In the genomic region with DNA sequence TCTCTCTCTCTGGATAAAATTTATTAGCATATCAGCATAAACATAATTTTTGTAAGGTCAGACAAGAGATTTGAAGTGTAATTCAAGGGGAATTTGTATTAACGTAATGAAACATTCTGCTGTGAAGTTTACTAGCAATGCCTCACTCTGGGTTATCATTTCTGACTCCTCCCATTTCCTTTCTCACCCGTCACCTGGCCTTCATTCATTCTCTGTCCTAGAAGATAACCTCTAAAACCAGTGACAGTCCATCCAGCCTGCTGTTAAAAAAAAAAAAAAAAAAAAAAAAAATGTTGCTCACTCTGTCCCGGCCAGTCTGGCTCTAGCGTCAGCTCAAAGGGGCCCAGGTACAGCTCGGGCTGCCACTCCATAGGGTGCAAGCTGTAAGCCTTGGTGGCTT, we compare ENCODE assay signal across 9 cellular contexts. TPM values are rescaled to one million over a fixed set of nuclear protein-coding genes. Genes with fewer than 3 reads are reported as not detected.
DNase-seq lines count a peak whose midpoint lies in the region; ATAC-seq and TF ChIP-seq lines count a peak whose summit lies in the region.
"Had no signal": no experiment of that assay in that cellular context is flagged by ENCODE, and none has a peak within 500 bp of the region (broad histone marks: within the 10 kb centered on the region; RNA-seq: fewer than 3 reads in every experiment).

No MANE protein-coding gene starts in this region.

- peak in 2 of 4 donors; percentile 38 to 46 for ATAC-seq in heart left ventricle
- no peak for ATAC-seq in left ventricle myocardium superior
- ATAC-seq in HG03108 (IDR thresholded peaks at IDR 0.05; ENCODE audit: unreplicated experiment), result peak; percentile 45
- no peak for ATAC-seq in aorta (ENCODE audit: low FRiP score)

- TF ChIP-seq CTCF in heart left ventricle (IDR thresholded peaks at IDR 0.05) (no peak), adrenal gland (IDR thresholded peaks at IDR 0.05) (no peak)

- H3K9me3 ChIP-seq in heart left ventricle (no peaks in the 10 kb centered on the region), adrenal gland (replicated peaks in 1 of 3) (no peaks in the 10 kb centered on the region), aorta (ENCODE audit: control insufficient read depth, low read length) (no peaks in the 10 kb centered on the region)

- WGBS in heart left ventricle, 4 donors, result 52 to 72% (median 59%) methylated on average over 5 of the region's 5 CpGs
- 36 to 82% (median 48%) methylated on average over 5 of the region's 5 CpGs for WGBS in adrenal gland, 4 donors
- 71 to 80% methylated on average over 5 of the region's 5 CpGs for WGBS in aorta, 2 donors

- peak overlapping the region in 1 of 12 donors; percentile 15 for H3K4me3 ChIP-seq in heart left ventricle
- H3K4me3 ChIP-seq in adrenal gland, result no peak overlapping the region
- no peak overlapping the region for H3K4me3 ChIP-seq in rectal smooth muscle tissue (ENCODE audit: low read length)
- H3K4me3 ChIP-seq in aorta (ENCODE audit: low read length in 2 of 2), result no peak overlapping the region

- no peaks in the 10 kb centered on the region for H3K27me3 ChIP-seq in heart left ventricle
- H3K27me3 ChIP-seq in adrenal gland, result no peaks in the 10 kb centered on the region
- H3K27me3 ChIP-seq in rectal smooth muscle tissue (ENCODE audit: control insufficient read depth, insufficient read depth, low read length), result no peaks in the 10 kb centered on the region
- H3K27me3 ChIP-seq in aorta (ENCODE audit: control insufficient read depth in 1 of 2, insufficient read depth in 2 of 2, low read length in 1 of 2), result no peaks in the 10 kb centered on the region

- TF ChIP-seq POLR2A in heart left ventricle (IDR thresholded peaks at IDR 0.05) (no peak), adrenal gland (IDR thresholded peaks at IDR 0.05) (no peak)

- no peak overlapping the region for H3K9ac ChIP-seq in rectal smooth muscle tissue (ENCODE audit: low read length)
- H3K9ac ChIP-seq: parathyroid adenoma had no signal

- no peak for DNase-seq in heart left ventricle
- DNase-seq in left ventricle myocardium superior, result no peak
- DNase-seq in adrenal gland, result peak in 1 of 7 donors; percentile 21
- DNase-seq in aorta, result no peak
- DNase-seq in NCI-H2171 treated with DMSO at 0.1 percent for 48 hours (lab: John Stamatoyannopoulos, UW), result no peak
- no peak for DNase-seq in retina

- intact Hi-C loops in heart left ventricle (cut with DNase I), result no loop called here
- intact Hi-C loops in left ventricle myocardium superior (cut with micrococcal nuclease), result no loop called here
- intact Hi-C loops in adrenal gland (cut with DNase I), result no loop called here
- intact Hi-C loops in aorta (cut with DNase I), result no loop called here

- peak overlapping the region in 7 of 12 donors; percentile 9 to 76 (median 34) for H3K27ac ChIP-seq in heart left ventricle
- H3K27ac ChIP-seq in adrenal gland, result peak overlapping the region in 3 of 5 donors; percentile 66 to 74 (median 72)
- peak overlapping the region; percentile 38 for H3K27ac ChIP-seq in rectal smooth muscle tissue (ENCODE audit: low read depth, low read length)
- H3K27ac ChIP-seq in aorta (ENCODE audit: low read depth in 1 of 2, low read length in 2 of 2), result no peak overlapping the region
- H3K27ac ChIP-seq: parathyroid adenoma had no signal

- H3K4me1 ChIP-seq in heart left ventricle, result peaks cover 0 to 38% (median 21%) of the 10 kb centered on the region in 12 donors
- H3K4me1 ChIP-seq in adrenal gland (replicated peaks in 1 of 2), result peaks cover 10 to 28% of the 10 kb centered on the region in 2 donors
- H3K4me1 ChIP-seq in rectal smooth muscle tissue (ENCODE audit: control insufficient read depth, insufficient read depth, low read length), result no peaks in the 10 kb centered on the region
- peaks cover 4 to 5% of the 10 kb centered on the region in 2 donors for H3K4me1 ChIP-seq in aorta (ENCODE audit: control insufficient read depth in 1 of 2, insufficient read depth in 2 of 2, low read length in 2 of 2)
- H3K4me1 ChIP-seq: parathyroid adenoma had no signal

- H3K36me3 ChIP-seq in heart left ventricle (peaks cover 0 to 8% (median 0%) of the 10 kb centered on the region in 9 donors), adrenal gland (replicated peaks in 1 of 2) (no peaks in the 10 kb centered on the region), rectal smooth muscle tissue (ENCODE audit: control insufficient read depth, insufficient read depth, low read length) (no peaks in the 10 kb centered on the region), aorta (ENCODE audit: control insufficient read depth in 1 of 2, insufficient read depth in 2 of 2, low read length in 1 of 2) (peaks cover 2 to 5% of the 10 kb centered on the region in 2 donors)

RNA-seq across cellular contexts. Expression of a gene that starts 27.2 kb away (rescaled TPM):
- 10 to 100 TPM; 28.2 to 50.4 (median 37.0) TPM for total RNA-seq in heart left ventricle
- 10 to 100 TPM in 1 of 2 donors, 1 to 10 TPM in 1; 7.4 to 19.8 TPM for polyA plus RNA-seq in heart left ventricle
- 35.2 TPM for total RNA-seq in left ventricle myocardium superior
- 10 to 100 TPM; 14.8 to 80.9 (median 40.0) TPM for total RNA-seq in adrenal gland
- 10 to 100 TPM; 10.6 to 19.2 (median 14.6) TPM for polyA plus RNA-seq in adrenal gland
- 10 to 100 TPM; 30.6 to 44.7 TPM for total RNA-seq in aorta
- polyA plus RNA-seq in aorta, result 10 to 100 TPM; 22.5 to 34.6 TPM

Comparison
In these comparisons a context has a peak if more than half of its experiments do, and no peak if none do; other contexts are left out.
1. H3K27ac ChIP-seq: peak in heart left ventricle (7 of 12), adrenal gland (3 of 5) and rectal smooth muscle tissue (single experiment); none in aorta (0 of 2).